13 cellular contexts compared by ENCODE assay signal in genomic region chr10:44895280-44895679, GRCh38.
"Had no signal": no experiment of that assay in that cellular context is flagged by ENCODE, and none has a peak within 500 bp of the region (broad histone marks: within the 10 kb centered on the region; RNA-seq: fewer than 3 reads in every experiment).

No MANE protein-coding gene starts in this region.

- ATAC-seq: heart left ventricle; naive thymus-derived CD8-positive, alpha-beta T cell; right cardiac atrium had no signal

- H3K27me3 ChIP-seq: heart left ventricle, neutrophil, thyroid gland had no signal

- H3K36me3 ChIP-seq: heart left ventricle, neutrophil, thyroid gland had no signal

- DNase-seq: activated CD4-positive, alpha-beta T cell treated with anti-CD3 and anti-CD28 coated beads, Interleukin-2, amount 10 ng/mL, durations not matched to agents 7 days and 5 days; activated naive CD4-positive, alpha-beta T cell treated with anti-CD3 and anti-CD28 coated beads, Interleukin-2, amount 10 ng/mL, durations not matched to agents 7 days and 5 days; activated T-cell treated with anti-CD3 and anti-CD28 coated beads for 4 hours; central memory CD4-positive, alpha-beta T cell; effector CD4-positive, alpha-beta T cell; foreskin melanocyte; heart left ventricle; naive thymus-derived CD8-positive, alpha-beta T cell; right cardiac atrium; small intestine; thyroid gland had no signal

- H3K9me3 ChIP-seq: neutrophil, thyroid gland had no signal

- H3K4me3 ChIP-seq: coronary artery, heart left ventricle, thyroid gland had no signal

- H3K4me1 ChIP-seq: heart left ventricle had no signal

- H3K27ac ChIP-seq: coronary artery, heart left ventricle, neutrophil, thyroid gland had no signal
